Comparison of ENCODE assay signal across 28 cellular contexts in the genomic region with DNA sequence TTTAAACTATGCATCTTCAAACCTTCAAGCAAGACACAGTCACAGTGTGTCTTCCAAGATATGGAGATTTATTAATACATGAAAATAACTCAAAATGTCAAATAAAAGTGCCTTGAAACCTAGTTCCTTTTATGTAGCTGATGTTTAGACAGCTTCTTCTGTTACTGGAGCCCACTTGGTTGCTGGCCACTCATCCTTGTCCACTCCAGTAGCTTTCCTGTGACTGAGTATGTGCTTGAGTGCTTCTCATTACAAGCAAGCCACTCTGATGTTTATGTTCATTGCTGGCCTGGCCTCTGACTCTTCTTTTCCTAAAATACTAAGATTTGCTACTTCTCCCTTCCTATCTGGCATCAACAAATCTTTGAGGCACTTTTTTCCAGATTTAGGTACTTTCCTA.
"Had no signal": no experiment of that assay in that cellular context is flagged by ENCODE, and none has a peak within 500 bp of the region (broad histone marks: within the 10 kb centered on the region; RNA-seq: fewer than 3 reads in every experiment).

No MANE protein-coding gene starts in this region.

- DNase-seq: activated CD4-positive, alpha-beta memory T cell treated with anti-CD3 and anti-CD28 coated beads for 36 hours; activated CD4-positive, alpha-beta T cell treated with anti-CD3 and anti-CD28 coated beads, Interleukin-2, amount 10 ng/mL, durations not matched to agents 24 days and 14 days; activated CD8-positive, alpha-beta memory T cell treated with anti-CD3 and anti-CD28 coated beads, Interleukin-2, amount 50 U/mL, for 4 hours; activated effector memory CD4-positive, alpha-beta T cell treated with anti-CD3 and anti-CD28 coated beads, Interleukin-2, amount 50 U/mL, for 16 hours; activated naive CD4-positive, alpha-beta T cell treated with anti-CD3 and anti-CD28 coated beads, Interleukin-2, amount 10 ng/mL, durations not matched to agents 7 days and 5 days; activated naive CD8-positive, alpha-beta T cell treated with anti-CD3 and anti-CD28 coated beads, Interleukin-2, amount 10 ng/mL, durations not matched to agents 7 days and 5 days; activated T-cell treated with anti-CD3 and anti-CD28 coated beads, Interleukin-2, amount 50 U/mL, for 1 hour; dorsolateral prefrontal cortex; effector memory CD8-positive, alpha-beta T cell; erythroblast; gastrocnemius medialis; islet precursor cell; left colon; naive B cell; nucleus accumbens; pancreas; psoas muscle; stimulated activated CD4-positive, alpha-beta T cell treated with anti-CD3 and anti-CD28 coated beads, Interleukin-1b, Interleukin-23, amount 100 ng/mL, for 48 hours; stimulated activated CD4-positive, alpha-beta T cell treated with anti-CD3 and anti-CD28 coated beads, Interleukin-4, amount 100 ng/mL, for 4 hours; stimulated activated CD8-positive, alpha-beta memory T cell treated with anti-CD3 and anti-CD28 coated beads, Interleukin-4, amount 100 ng/mL, for 48 hours; T1000; WERI-Rb-1 had no signal

- H3K9me3 Mint-ChIP-seq: activated CD4-positive, alpha-beta memory T cell treated with anti-CD3 and anti-CD28 coated beads for 36 hours; activated CD4-positive, alpha-beta T cell treated with anti-CD3 and anti-CD28 coated beads, Interleukin-2, amount 10 ng/mL, durations not matched to agents 24 days and 14 days; activated naive CD4-positive, alpha-beta T cell treated with anti-CD3 and anti-CD28 coated beads, Interleukin-2, amount 10 ng/mL, durations not matched to agents 7 days and 5 days; activated naive CD8-positive, alpha-beta T cell treated with anti-CD3 and anti-CD28 coated beads, Interleukin-2, amount 10 ng/mL, durations not matched to agents 7 days and 5 days; activated T-helper 1 cell treated with anti-CD3 and anti-CD28 coated beads, Interleukin-12 subunit alpha, Interleukin-12 subunit beta, Interleukin-2, Interleukin-4 antibody, amounts not matched to agents 30 ng/mL and 10 ng/mL and 1 ng/mL, durations not matched to agents 14 hours and 24 hours and 36 hours; brain; effector memory CD8-positive, alpha-beta T cell; mesothelial cell of epicardium; naive B cell; neural crest cell; stimulated activated memory B cell treated with anti-CD40 and anti-IgM and Interleukin-4, amounts not matched to agents 10 μg/mL and 1 μg/mL and 100 μg/mL, for 72 hours; T-helper 1 cell treated with Interleukin-12 subunit alpha and Interleukin-12 subunit beta and Interleukin-4 antibody, amounts not matched to agents 30 μg/mL and 1 μg/mL, for 36 hours had no signal

- H3K4me3 Mint-ChIP-seq: activated CD4-positive, alpha-beta memory T cell treated with anti-CD3 and anti-CD28 coated beads for 36 hours; activated CD4-positive, alpha-beta T cell treated with anti-CD3 and anti-CD28 coated beads, Interleukin-2, amount 10 ng/mL, durations not matched to agents 24 days and 14 days; activated naive CD4-positive, alpha-beta T cell treated with anti-CD3 and anti-CD28 coated beads, Interleukin-2, amount 10 ng/mL, durations not matched to agents 7 days and 5 days; activated naive CD8-positive, alpha-beta T cell treated with anti-CD3 and anti-CD28 coated beads, Interleukin-2, amount 10 ng/mL, durations not matched to agents 7 days and 5 days; activated T-helper 1 cell treated with anti-CD3 and anti-CD28 coated beads, Interleukin-12 subunit alpha, Interleukin-12 subunit beta, Interleukin-2, Interleukin-4 antibody, amounts not matched to agents 30 ng/mL and 10 ng/mL and 1 ng/mL, durations not matched to agents 14 hours and 24 hours and 36 hours; brain; effector memory CD8-positive, alpha-beta T cell; mesothelial cell of epicardium; naive B cell; neural crest cell; stimulated activated memory B cell treated with anti-CD40 and anti-IgM and Interleukin-4, amounts not matched to agents 10 μg/mL and 1 μg/mL and 100 μg/mL, for 72 hours; T-helper 1 cell treated with Interleukin-12 subunit alpha and Interleukin-12 subunit beta and Interleukin-4 antibody, amounts not matched to agents 30 μg/mL and 1 μg/mL, for 36 hours had no signal

- H3K36me3 Mint-ChIP-seq: activated CD4-positive, alpha-beta memory T cell treated with anti-CD3 and anti-CD28 coated beads for 36 hours; activated naive CD4-positive, alpha-beta T cell treated with anti-CD3 and anti-CD28 coated beads, Interleukin-2, amount 10 ng/mL, durations not matched to agents 7 days and 5 days; activated naive CD8-positive, alpha-beta T cell treated with anti-CD3 and anti-CD28 coated beads, Interleukin-2, amount 10 ng/mL, durations not matched to agents 7 days and 5 days; brain; mesothelial cell of epicardium; naive B cell; stimulated activated memory B cell treated with anti-CD40 and anti-IgM and Interleukin-4, amounts not matched to agents 10 μg/mL and 1 μg/mL and 100 μg/mL, for 72 hours had no signal

- H3K4me1 Mint-ChIP-seq: activated CD4-positive, alpha-beta T cell treated with anti-CD3 and anti-CD28 coated beads, Interleukin-2, amount 10 ng/mL, durations not matched to agents 24 days and 14 days; activated naive CD4-positive, alpha-beta T cell treated with anti-CD3 and anti-CD28 coated beads, Interleukin-2, amount 10 ng/mL, durations not matched to agents 7 days and 5 days; activated naive CD8-positive, alpha-beta T cell treated with anti-CD3 and anti-CD28 coated beads, Interleukin-2, amount 10 ng/mL, durations not matched to agents 7 days and 5 days had no signal

- H3K27ac Mint-ChIP-seq: activated CD4-positive, alpha-beta memory T cell treated with anti-CD3 and anti-CD28 coated beads for 36 hours; activated CD4-positive, alpha-beta T cell treated with anti-CD3 and anti-CD28 coated beads, Interleukin-2, amount 10 ng/mL, durations not matched to agents 24 days and 14 days; activated naive CD4-positive, alpha-beta T cell treated with anti-CD3 and anti-CD28 coated beads, Interleukin-2, amount 10 ng/mL, durations not matched to agents 7 days and 5 days; activated naive CD8-positive, alpha-beta T cell treated with anti-CD3 and anti-CD28 coated beads, Interleukin-2, amount 10 ng/mL, durations not matched to agents 7 days and 5 days; activated T-helper 1 cell treated with anti-CD3 and anti-CD28 coated beads, Interleukin-12 subunit alpha, Interleukin-12 subunit beta, Interleukin-2, Interleukin-4 antibody, amounts not matched to agents 30 ng/mL and 10 ng/mL and 1 ng/mL, durations not matched to agents 14 hours and 24 hours and 36 hours; brain; effector memory CD8-positive, alpha-beta T cell; mesothelial cell of epicardium; stimulated activated memory B cell treated with anti-CD40 and anti-IgM and Interleukin-4, amounts not matched to agents 10 μg/mL and 1 μg/mL and 100 μg/mL, for 72 hours; T-helper 1 cell treated with Interleukin-12 subunit alpha and Interleukin-12 subunit beta and Interleukin-4 antibody, amounts not matched to agents 30 μg/mL and 1 μg/mL, for 36 hours had no signal

- H3K27me3 Mint-ChIP-seq: activated CD4-positive, alpha-beta T cell treated with anti-CD3 and anti-CD28 coated beads, Interleukin-2, amount 10 ng/mL, durations not matched to agents 24 days and 14 days; activated naive CD4-positive, alpha-beta T cell treated with anti-CD3 and anti-CD28 coated beads, Interleukin-2, amount 10 ng/mL, durations not matched to agents 7 days and 5 days; activated naive CD8-positive, alpha-beta T cell treated with anti-CD3 and anti-CD28 coated beads, Interleukin-2, amount 10 ng/mL, durations not matched to agents 7 days and 5 days; brain; naive B cell; stimulated activated memory B cell treated with anti-CD40 and anti-IgM and Interleukin-4, amounts not matched to agents 10 μg/mL and 1 μg/mL and 100 μg/mL, for 72 hours had no signal
